ENCODE assay signal across 13 cellular contexts in the genomic region with DNA sequence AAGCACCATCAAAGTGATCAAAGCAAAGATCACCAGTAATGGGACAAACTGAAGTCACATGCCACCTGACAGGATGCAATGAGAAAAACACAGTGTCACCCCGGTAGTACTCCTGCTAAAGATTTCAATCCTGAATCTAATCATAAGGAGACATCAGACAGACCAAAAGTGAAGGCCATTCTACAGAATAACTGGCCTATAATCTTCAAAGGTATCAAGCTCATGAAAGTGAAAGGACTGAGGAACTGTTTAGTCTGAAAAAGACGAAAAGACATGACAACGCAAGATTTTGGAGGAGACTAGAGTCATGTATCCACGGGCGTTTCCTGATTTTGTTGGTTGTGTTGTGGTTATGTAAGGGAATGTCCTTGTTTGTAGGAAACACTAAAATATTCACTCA. TPM values are rescaled to one million over a fixed set of nuclear protein-coding genes. Genes with fewer than 3 reads are reported as not detected.
DNase-seq lines count a peak whose midpoint lies in the region; ATAC-seq and TF ChIP-seq lines count a peak whose summit lies in the region.
"Had no signal": no experiment of that assay in that cellular context is flagged by ENCODE, and none has a peak within 500 bp of the region (broad histone marks: within the 10 kb centered on the region; RNA-seq: fewer than 3 reads in every experiment).

No MANE protein-coding gene starts in this region.

- H3K9ac ChIP-seq in subcutaneous abdominal adipose tissue (ENCODE audit: low read length in 5 of 5): no peak overlapping the region

- ATAC-seq in HG02885 (IDR thresholded peaks at IDR 0.05; ENCODE audit: poor library complexity, unreplicated experiment) (no peak), right cardiac atrium (no peak), HG03135 (IDR thresholded peaks at IDR 0.05; ENCODE audit: unreplicated experiment) (no peak)
- ATAC-seq: GM23338 had no signal

- intact Hi-C loops in right cardiac atrium (cut with DNase I): no loop called here

- H3K4me3 ChIP-seq in subcutaneous abdominal adipose tissue (ENCODE audit: low read depth in 1 of 5, low read length in 5 of 5) (no peak overlapping the region), right cardiac atrium (ENCODE audit: low read length) (no peak overlapping the region)
- H3K4me3 ChIP-seq: GM23338 had no signal

- no peaks in the 10 kb centered on the region for H3K9me3 ChIP-seq in subcutaneous abdominal adipose tissue (ENCODE audit: control insufficient read depth in 5 of 5, low read length in 5 of 5)
- no peaks in the 10 kb centered on the region for H3K9me3 ChIP-seq in right cardiac atrium (ENCODE audit: control insufficient read depth, low read length)
- H3K9me3 ChIP-seq: BE2C, Caco-2 had no signal

- no peak for TF ChIP-seq POLR2A in erythroblast (IDR thresholded peaks at IDR 0.05; ENCODE audit: low read length)

- H3K27ac ChIP-seq in subcutaneous abdominal adipose tissue (ENCODE audit: low read depth, low read length): peak overlapping the region; percentile 13
- H3K27ac ChIP-seq in right cardiac atrium (ENCODE audit: low read length): no peak overlapping the region

- peak; percentile 39 to 56 for DNase-seq in erythroblast (lab: John Stamatoyannopoulos, UW)
- peak; percentile 48 for DNase-seq in medulla oblongata (ENCODE audit: extremely low spot score)
- no peak for DNase-seq in right cardiac atrium
- DNase-seq: ACHN; BE2C; C1 segment of cervical spinal cord; Caco-2; CD4-positive, CD25-positive, alpha-beta regulatory T cell; HCEC 1CT had no signal

- H3K27me3 ChIP-seq in subcutaneous abdominal adipose tissue (ENCODE audit: control insufficient read depth in 5 of 5, insufficient read depth in 4 of 5, low read length in 5 of 5): no peaks in the 10 kb centered on the region
- no peaks in the 10 kb centered on the region for H3K27me3 ChIP-seq in right cardiac atrium (ENCODE audit: control insufficient read depth, insufficient read depth)
- H3K27me3 ChIP-seq: BE2C had no signal

- H3K4me1 ChIP-seq in subcutaneous abdominal adipose tissue (ENCODE audit: control insufficient read depth in 5 of 5, insufficient read depth in 5 of 5, low read length in 5 of 5): peaks cover 5 to 51% (median 26%) of the 10 kb centered on the region in 5 donors
- peaks cover 5% of the 10 kb centered on the region for H3K4me1 ChIP-seq in right cardiac atrium (ENCODE audit: control insufficient read depth, insufficient read depth, low read length)

- H3K36me3 ChIP-seq in subcutaneous abdominal adipose tissue (ENCODE audit: control insufficient read depth in 5 of 5, insufficient read depth in 5 of 5, low read length in 5 of 5): no peaks in the 10 kb centered on the region
- H3K36me3 ChIP-seq: BE2C had no signal

- 62% methylated on average over 5 of the region's 5 CpGs for WGBS in right cardiac atrium

RNA-seq across cellular contexts. Expression of a gene that starts 42.4 kb away (rescaled TPM):
- 10 to 100 TPM; 10.6 to 26.8 (median 15.3) TPM for total RNA-seq in right cardiac atrium
- 14.1 TPM for polyA plus RNA-seq in right cardiac atrium
- total RNA-seq: CD4-positive, CD25-positive, alpha-beta regulatory T cell had no signal
- polyA plus RNA-seq: CD4-positive, CD25-positive, alpha-beta regulatory T cell had no signal

Comparison
In these comparisons a context has a peak if more than half of its experiments do, and no peak if none do; other contexts are left out.
1. DNase-seq: peak in erythroblast (2 of 2) and medulla oblongata (single experiment); none in right cardiac atrium (0 of 3).